Comparison of ENCODE assay signal across 19 cellular contexts in genomic region chr10:28077889-28078288, GRCh38.
DNase-seq lines count a peak whose midpoint lies in the region; ATAC-seq and TF ChIP-seq lines count a peak whose summit lies in the region.
"Had no signal": no experiment of that assay in that cellular context is flagged by ENCODE, and none has a peak within 500 bp of the region (broad histone marks: within the 10 kb centered on the region; RNA-seq: fewer than 3 reads in every experiment).

No MANE protein-coding gene starts in this region.

- ATAC-seq in HG02759 (IDR thresholded peaks at IDR 0.05; ENCODE audit: unreplicated experiment) = no peak
- ATAC-seq in activated T-helper 17 cell treated with anti-CD3 and anti-CD28 coated beads, Interleukin-2, amount 50 U/mL, for 72 hours (replicated peaks) = no peak
- ATAC-seq: psoas muscle had no signal

- H3K27ac Mint-ChIP-seq in activated T-helper 17 cell treated with anti-CD3 and anti-CD28 coated beads, Interleukin-2, amount 50 U/mL, for 72 hours = no peak overlapping the region

- no peaks in the 10 kb centered on the region for H3K4me1 Mint-ChIP-seq in activated T-helper 17 cell treated with anti-CD3 and anti-CD28 coated beads, Interleukin-2, amount 50 U/mL, for 72 hours

- H3K4me3 ChIP-seq in AG10803 (ENCODE audit: low read length) (no peak overlapping the region), HFF-Myc (replicated peaks; ENCODE audit: low read depth, low read length) (0 out of 2 replicates have a peak overlapping the region, but pooled peaks have one; percentile 8)
- H3K4me3 ChIP-seq: adrenal gland, BLaER1, psoas muscle had no signal

- no peak for TF ChIP-seq CTCF in AG10803 (conservative IDR thresholded peaks at IDR 0.05; ENCODE audit: low read length)
- TF ChIP-seq CTCF in HFF-Myc (IDR thresholded peaks at IDR 0.05; ENCODE audit: low read depth, low read length, missing control alignments) = no peak

- peak; percentile 53 for DNase-seq in AG10803 (ENCODE audit: low read depth)
- peak; percentile 31 for DNase-seq in HFF-Myc (ENCODE audit: extremely low read depth, low read depth)
- peak; percentile 23 for DNase-seq in amniotic epithelial cell (ENCODE audit: low read depth)
- peak; percentile 69 for DNase-seq in islet precursor cell
- no peak for DNase-seq in NCI-H2196 treated with DMSO at 0.1 percent for 48 hours (lab: John Stamatoyannopoulos, UW; ENCODE audit: unreplicated experiment)
- no peak for DNase-seq in GF-D8 (lab: John Stamatoyannopoulos, UW)
- DNase-seq: activated CD8-positive, alpha-beta memory T cell treated with anti-CD3 and anti-CD28 coated beads, Interleukin-2, amount 50 U/mL, for 48 hours; adrenal gland; dermis blood vessel endothelial cell; GOT3; kidney; NCI-H187; NCI-H82; psoas muscle; SHP77 treated with DMSO at 0.1 percent for 48 hours; stimulated activated CD4-positive, alpha-beta T cell treated with anti-CD3 and anti-CD28 coated beads, Interleukin-4, amount 100 ng/mL, for 1 hour had no signal

- peaks cover 19% of the 10 kb centered on the region for H3K36me3 Mint-ChIP-seq in activated T-helper 17 cell treated with anti-CD3 and anti-CD28 coated beads, Interleukin-2, amount 50 U/mL, for 72 hours (ENCODE audit: low read depth)

- H3K9me3 Mint-ChIP-seq in activated T-helper 17 cell treated with anti-CD3 and anti-CD28 coated beads, Interleukin-2, amount 50 U/mL, for 72 hours = no peaks in the 10 kb centered on the region

- no peak overlapping the region for H3K4me3 Mint-ChIP-seq in activated T-helper 17 cell treated with anti-CD3 and anti-CD28 coated beads, Interleukin-2, amount 50 U/mL, for 72 hours

- no peaks in the 10 kb centered on the region for H3K27me3 Mint-ChIP-seq in activated T-helper 17 cell treated with anti-CD3 and anti-CD28 coated beads, Interleukin-2, amount 50 U/mL, for 72 hours

Comparison
In these comparisons a context has a peak if more than half of its experiments do, and no peak if none do; other contexts are left out.
1. DNase-seq: peak in AG10803 (single experiment), HFF-Myc (single experiment), amniotic epithelial cell (single experiment) and islet precursor cell (single experiment); none in NCI-H2196 treated with DMSO at 0.1 percent for 48 hours (single experiment) and GF-D8 (single experiment).